In genomic region chr11:108498046-108498815, GRCh38 we compare ENCODE assay signal across 8 cellular contexts. TPM values are rescaled to one million over a fixed set of nuclear protein-coding genes. Genes with fewer than 3 reads are reported as not detected.
DNase-seq lines count a peak whose midpoint lies in the region; ATAC-seq and TF ChIP-seq lines count a peak whose summit lies in the region.

Gene POGLUT3, minus strand, starts transcription at chr11:108498384. Its CDS starts 18 bp downstream, at chr11:108498366.

- H3K27ac ChIP-seq in HL-60 (replicated peaks): peak within 1 kb of the TSS; percentile 61

- ATAC-seq in GM19463 (IDR thresholded peaks at IDR 0.05; ENCODE audit: unreplicated experiment) (peak; percentile 64), natural killer cell (peak; percentile 57 to 74 (median 70))

- H3K4me3 ChIP-seq in HL-60 (replicated peaks; ENCODE audit: insufficient read depth, low read length): peak within 1 kb of the TSS; percentile 49

- no peaks in the 10 kb centered on the region for H3K27me3 ChIP-seq in HL-60 (ENCODE audit: insufficient read depth, poor library complexity, severe bottlenecking)

- no peaks in the 10 kb centered on the region for H3K36me3 Mint-ChIP-seq in natural killer cell

- H3K4me1 Mint-ChIP-seq in natural killer cell: peaks cover 22 to 25% of the 10 kb centered on the region in 2 donors

- TF ChIP-seq CTCF in HL-60 (IDR thresholded peaks at IDR 0.05; ENCODE audit: insufficient read depth, low read length) (no peak), natural killer cell (IDR thresholded peaks at IDR 0.05) (no peak), subcutaneous adipose tissue (IDR thresholded peaks at IDR 0.05; ENCODE audit: low read depth) (no peak)

- intact Hi-C loops in natural killer cell (cut with micrococcal nuclease): no loop called here

- H3K27me3 Mint-ChIP-seq in natural killer cell (ENCODE audit: low read depth in 2 of 2): no peaks in the 10 kb centered on the region

- no peaks in the 10 kb centered on the region for H3K9me3 Mint-ChIP-seq in natural killer cell

- peak within 1 kb of the TSS; percentile 85 to 99 for H3K27ac Mint-ChIP-seq in natural killer cell

- peak within 1 kb of the TSS; percentile 96 for H3K4me3 Mint-ChIP-seq in natural killer cell

- DNase-seq in COLO829 (ENCODE audit: low spot score): peak; percentile 22
- peak; percentile 10 to 18 for DNase-seq in HL-60 (ENCODE audit: low read depth in 1 of 2, low spot score in 1 of 2)
- peak; percentile 79 for DNase-seq in RPMI7951 (ENCODE audit: low read depth)
- peak; percentile 18 for DNase-seq in activated T-helper 9 cell treated with anti-CD3 and anti-CD28 coated beads, Interleukin-2, amount 50 U/mL, for 16 hours (ENCODE audit: low read depth)
- DNase-seq in fibroblast of peridontal ligament (ENCODE audit: extremely low read depth): peak; percentile 35
- DNase-seq in natural killer cell: peak; percentile 51

RNA-seq across cellular contexts. Expression of gene POGLUT3, which starts in this region (rescaled TPM):
- total RNA-seq in RPMI7951 (2014; rRNA removed; shearing (Covaris generic)): 70.1 and 71.5 TPM in 2 replicates
- total RNA-seq in natural killer cell (10 to 100 TPM in 2 of 3 donors, 1 to 10 TPM in 1; 9.1 to 12.8 (median 10.8) TPM), subcutaneous adipose tissue (10 to 100 TPM; 17.8 to 29.3 (median 24.0) TPM)

Comparison
In these comparisons a context has a peak if more than half of its experiments do, and no peak if none do; other contexts are left out.
1. Peak in every context shown above with its lines: DNase-seq, ATAC-seq, H3K4me3 ChIP-seq and H3K27ac ChIP-seq.
2. DNase-seq: peak in every context shown above with its lines; median percentile 79 in RPMI7951; 51 in natural killer cell; 35 in fibroblast of peridontal ligament; 22 in COLO829; 18 in activated T-helper 9 cell treated with anti-CD3 and anti-CD28 coated beads, Interleukin-2, amount 50 U/mL, for 16 hours; 14 in HL-60.